ENCODE assay signal across 14 cellular contexts in genomic region chr10:6124666-6125065, GRCh38. TPM values are rescaled to one million over a fixed set of nuclear protein-coding genes. Genes with fewer than 3 reads are reported as not detected.
DNase-seq lines count a peak whose midpoint lies in the region; ATAC-seq lines count a peak whose summit lies in the region.
"Had no signal": no experiment of that assay in that cellular context is flagged by ENCODE, and none has a peak within 500 bp of the region (broad histone marks: within the 10 kb centered on the region; RNA-seq: fewer than 3 reads in every experiment).

No MANE protein-coding gene starts in this region.

- H3K4me3 ChIP-seq in BLaER1 treated with 17β-estradiol and CSF1 and Interleukin-3, amounts not matched to agents 10 nM and 100 nM = no peak overlapping the region
- H3K4me3 ChIP-seq: uterus had no signal

- intact Hi-C loops in left cardiac atrium (cut with DNase I) (no loop called here), posterior cingulate gyrus (cut with DNase I) (no loop called here)

- no peaks in the 10 kb centered on the region for H3K9me3 Mint-ChIP-seq in stimulated activated naive CD8-positive, alpha-beta T cell treated with anti-CD3 and anti-CD28 coated beads, Interleukin-15, amount 100 ng/mL, for 72 hours
- H3K9me3 Mint-ChIP-seq: activated T-cell treated with anti-CD3 and anti-CD28 coated beads, Interleukin-2, amount 50 U/mL, for 4 hours; natural killer cell treated with Interleukin-12 subunit alpha and Interleukin-12 subunit beta and Interleukin-15 and Interleukin-18, amount 100 ng/mL, for 72 hours had no signal

- no peaks in the 10 kb centered on the region for H3K36me3 ChIP-seq in BLaER1 treated with 17β-estradiol and CSF1 and Interleukin-3, amounts not matched to agents 10 nM and 100 nM
- H3K36me3 ChIP-seq: uterus had no signal

- peak overlapping the region in 4 of 11 experiments; percentile 0 to 56 (median 34); a peak in 7 of 22 replicates for H3K27ac ChIP-seq in BLaER1 treated with 17β-estradiol and CSF1 and Interleukin-3, amounts not matched to agents 10 nM and 100 nM
- H3K27ac ChIP-seq in angular gyrus (ENCODE audit: low read depth, low read length) = peak overlapping the region; percentile 77

- H3K4me1 Mint-ChIP-seq in stimulated activated naive CD8-positive, alpha-beta T cell treated with anti-CD3 and anti-CD28 coated beads, Interleukin-15, amount 100 ng/mL, for 72 hours = peaks cover 77% of the 10 kb centered on the region

- peak overlapping the region in 1 of 2 donors; percentile 48 for H3K27ac Mint-ChIP-seq in stimulated activated naive CD8-positive, alpha-beta T cell treated with anti-CD3 and anti-CD28 coated beads, Interleukin-15, amount 100 ng/mL, for 72 hours
- H3K27ac Mint-ChIP-seq: B cell had no signal

- no peaks in the 10 kb centered on the region for H3K9me3 ChIP-seq in BLaER1 treated with 17β-estradiol and CSF1 and Interleukin-3, amounts not matched to agents 10 nM and 100 nM (replicated peaks in 1 of 11)
- H3K9me3 ChIP-seq: uterus had no signal

- no peaks in the 10 kb centered on the region for H3K27me3 Mint-ChIP-seq in stimulated activated naive CD8-positive, alpha-beta T cell treated with anti-CD3 and anti-CD28 coated beads, Interleukin-15, amount 100 ng/mL, for 72 hours

- peaks cover 0 to 7% (median 0%) of the 10 kb centered on the region in 11 experiments; a peak in 1 of 22 replicates for H4K20me1 ChIP-seq in BLaER1 treated with 17β-estradiol and CSF1 and Interleukin-3, amounts not matched to agents 10 nM and 100 nM

- DNase-seq in left cardiac atrium (no peak), posterior cingulate gyrus (peak; percentile 44 to 94 (median 63)), DMS53 (lab: John Stamatoyannopoulos, UW) (no peak)
- no peak for DNase-seq in stimulated activated naive CD8-positive, alpha-beta T cell treated with anti-CD3 and anti-CD28 coated beads, Interleukin-15, amount 100 ng/mL, for 72 hours
- no peak for DNase-seq in activated CD4-positive, alpha-beta T cell treated with anti-CD3 and anti-CD28 coated beads, Interleukin-2, amount 50 U/mL, for 1 hour
- DNase-seq: activated T-cell treated with anti-CD3 and anti-CD28 coated beads, Interleukin-2, amount 50 U/mL, for 4 hours; central memory CD4-positive, alpha-beta T cell; NCI-H1092; uterus had no signal

- ATAC-seq in left cardiac atrium (peak; percentile 66 to 71), GM21528 (IDR thresholded peaks at IDR 0.05; ENCODE audit: low FRiP score, unreplicated experiment) (no peak)
- ATAC-seq in stimulated activated naive CD8-positive, alpha-beta T cell treated with anti-CD3 and anti-CD28 coated beads, Interleukin-15, amount 100 ng/mL, for 72 hours = no peak
- ATAC-seq: activated T-cell treated with anti-CD3 and anti-CD28 coated beads, Interleukin-2, amount 50 U/mL, for 4 hours; natural killer cell treated with Interleukin-12 subunit alpha and Interleukin-12 subunit beta and Interleukin-15 and Interleukin-18, amount 100 ng/mL, for 72 hours had no signal

- peak overlapping the region in 10 of 11 experiments; percentile 2 to 86 (median 49); a peak in 15 of 22 replicates for H3K4me2 ChIP-seq in BLaER1 treated with 17β-estradiol and CSF1 and Interleukin-3, amounts not matched to agents 10 nM and 100 nM

- no peak overlapping the region for H3K4me3 Mint-ChIP-seq in stimulated activated naive CD8-positive, alpha-beta T cell treated with anti-CD3 and anti-CD28 coated beads, Interleukin-15, amount 100 ng/mL, for 72 hours
- H3K4me3 Mint-ChIP-seq: activated T-cell treated with anti-CD3 and anti-CD28 coated beads, Interleukin-2, amount 50 U/mL, for 4 hours; B cell; natural killer cell treated with Interleukin-12 subunit alpha and Interleukin-12 subunit beta and Interleukin-15 and Interleukin-18, amount 100 ng/mL, for 72 hours had no signal

- peaks cover 0 to 6% (median 0%) of the 10 kb centered on the region in 11 experiments; a peak in 2 of 22 replicates for H3K27me3 ChIP-seq in BLaER1 treated with 17β-estradiol and CSF1 and Interleukin-3, amounts not matched to agents 10 nM and 100 nM
- H3K27me3 ChIP-seq: uterus had no signal

- peaks cover 32 to 68% (median 56%) of the 10 kb centered on the region in 10 experiments for H3K4me1 ChIP-seq in BLaER1 treated with 17β-estradiol and CSF1 and Interleukin-3, amounts not matched to agents 10 nM and 100 nM
- H3K4me1 ChIP-seq: uterus had no signal

- H3K9ac ChIP-seq in BLaER1 treated with 17β-estradiol and CSF1 and Interleukin-3, amounts not matched to agents 10 nM and 100 nM = peak overlapping the region in 2 of 11 experiments; percentile 35 to 41; a peak in 2 of 22 replicates

RNA-seq across cellular contexts. Expression of gene RBM17, which starts 35.8 kb away (rescaled TPM):
- total RNA-seq in left cardiac atrium = 10 to 100 TPM; 58.6 to 80.3 TPM

Comparison
In these comparisons a context has a peak if more than half of its experiments do, and no peak if none do; other contexts are left out.
1. ATAC-seq: peak in left cardiac atrium (2 of 2); none in stimulated activated naive CD8-positive, alpha-beta T cell treated with anti-CD3 and anti-CD28 coated beads, Interleukin-15, amount 100 ng/mL, for 72 hours (single experiment) and GM21528 (single experiment).
2. DNase-seq: peak in posterior cingulate gyrus (10 of 10); none in left cardiac atrium (single experiment), stimulated activated naive CD8-positive, alpha-beta T cell treated with anti-CD3 and anti-CD28 coated beads, Interleukin-15, amount 100 ng/mL, for 72 hours (0 of 2), activated CD4-positive, alpha-beta T cell treated with anti-CD3 and anti-CD28 coated beads, Interleukin-2, amount 50 U/mL, for 1 hour (single experiment) and DMS53 (single experiment).